Comparison of ENCODE assay signal across 1 cellular context in the genomic region with DNA sequence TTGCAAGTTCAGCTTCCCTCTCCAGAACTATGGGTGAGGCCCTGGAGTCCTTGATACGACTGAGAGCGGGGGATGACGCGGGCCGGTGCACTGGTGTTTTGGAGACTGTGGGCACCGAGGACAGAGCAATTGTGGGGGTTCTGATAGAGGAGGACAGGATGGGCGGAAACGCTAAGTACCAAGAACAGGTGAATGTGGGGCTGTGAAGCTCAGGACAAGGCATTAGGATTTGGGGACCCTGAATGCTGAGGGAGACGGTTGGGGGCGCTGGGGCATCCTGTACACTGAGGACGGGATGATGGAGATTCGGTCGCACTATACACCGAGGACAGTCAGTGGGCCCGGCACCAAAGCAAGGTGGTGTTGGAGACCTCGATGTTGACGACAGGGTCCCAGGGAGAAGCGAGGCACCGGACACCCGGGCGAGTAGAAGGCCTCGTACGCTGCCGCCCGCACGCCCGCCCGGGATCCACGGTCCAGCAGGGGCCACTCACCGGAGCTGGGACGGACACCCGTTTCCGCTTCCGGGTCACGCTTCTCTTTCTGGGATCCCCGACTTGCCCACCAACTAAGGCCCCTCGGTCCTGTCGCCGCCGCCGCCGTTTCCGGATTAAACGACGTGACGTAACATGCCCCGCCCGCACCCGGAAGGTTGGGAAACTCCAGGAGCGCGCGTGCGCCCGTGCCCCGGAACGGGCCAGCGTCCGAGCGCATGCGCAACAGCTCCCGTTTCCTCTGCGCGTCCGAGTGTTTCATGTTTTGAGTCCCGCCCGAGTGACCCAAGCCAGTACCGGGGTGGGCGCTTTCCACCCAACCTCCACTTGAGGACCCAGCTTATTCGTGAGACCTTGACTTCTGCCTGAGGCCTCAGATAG.
TF ChIP-seq lines count a peak whose summit lies in the region.

A gene (minus strand): TSS at position 612 of the 875 bp plus-strand sequence. CDS start 893 bp downstream, outside the sequence.

TF ChIP-seq in K562, 482 proteins besides CTCF, POLR2A, EP300 and RAD21 (continued from another document and continues in another):
- TF ChIP-seq, protein P1, sequence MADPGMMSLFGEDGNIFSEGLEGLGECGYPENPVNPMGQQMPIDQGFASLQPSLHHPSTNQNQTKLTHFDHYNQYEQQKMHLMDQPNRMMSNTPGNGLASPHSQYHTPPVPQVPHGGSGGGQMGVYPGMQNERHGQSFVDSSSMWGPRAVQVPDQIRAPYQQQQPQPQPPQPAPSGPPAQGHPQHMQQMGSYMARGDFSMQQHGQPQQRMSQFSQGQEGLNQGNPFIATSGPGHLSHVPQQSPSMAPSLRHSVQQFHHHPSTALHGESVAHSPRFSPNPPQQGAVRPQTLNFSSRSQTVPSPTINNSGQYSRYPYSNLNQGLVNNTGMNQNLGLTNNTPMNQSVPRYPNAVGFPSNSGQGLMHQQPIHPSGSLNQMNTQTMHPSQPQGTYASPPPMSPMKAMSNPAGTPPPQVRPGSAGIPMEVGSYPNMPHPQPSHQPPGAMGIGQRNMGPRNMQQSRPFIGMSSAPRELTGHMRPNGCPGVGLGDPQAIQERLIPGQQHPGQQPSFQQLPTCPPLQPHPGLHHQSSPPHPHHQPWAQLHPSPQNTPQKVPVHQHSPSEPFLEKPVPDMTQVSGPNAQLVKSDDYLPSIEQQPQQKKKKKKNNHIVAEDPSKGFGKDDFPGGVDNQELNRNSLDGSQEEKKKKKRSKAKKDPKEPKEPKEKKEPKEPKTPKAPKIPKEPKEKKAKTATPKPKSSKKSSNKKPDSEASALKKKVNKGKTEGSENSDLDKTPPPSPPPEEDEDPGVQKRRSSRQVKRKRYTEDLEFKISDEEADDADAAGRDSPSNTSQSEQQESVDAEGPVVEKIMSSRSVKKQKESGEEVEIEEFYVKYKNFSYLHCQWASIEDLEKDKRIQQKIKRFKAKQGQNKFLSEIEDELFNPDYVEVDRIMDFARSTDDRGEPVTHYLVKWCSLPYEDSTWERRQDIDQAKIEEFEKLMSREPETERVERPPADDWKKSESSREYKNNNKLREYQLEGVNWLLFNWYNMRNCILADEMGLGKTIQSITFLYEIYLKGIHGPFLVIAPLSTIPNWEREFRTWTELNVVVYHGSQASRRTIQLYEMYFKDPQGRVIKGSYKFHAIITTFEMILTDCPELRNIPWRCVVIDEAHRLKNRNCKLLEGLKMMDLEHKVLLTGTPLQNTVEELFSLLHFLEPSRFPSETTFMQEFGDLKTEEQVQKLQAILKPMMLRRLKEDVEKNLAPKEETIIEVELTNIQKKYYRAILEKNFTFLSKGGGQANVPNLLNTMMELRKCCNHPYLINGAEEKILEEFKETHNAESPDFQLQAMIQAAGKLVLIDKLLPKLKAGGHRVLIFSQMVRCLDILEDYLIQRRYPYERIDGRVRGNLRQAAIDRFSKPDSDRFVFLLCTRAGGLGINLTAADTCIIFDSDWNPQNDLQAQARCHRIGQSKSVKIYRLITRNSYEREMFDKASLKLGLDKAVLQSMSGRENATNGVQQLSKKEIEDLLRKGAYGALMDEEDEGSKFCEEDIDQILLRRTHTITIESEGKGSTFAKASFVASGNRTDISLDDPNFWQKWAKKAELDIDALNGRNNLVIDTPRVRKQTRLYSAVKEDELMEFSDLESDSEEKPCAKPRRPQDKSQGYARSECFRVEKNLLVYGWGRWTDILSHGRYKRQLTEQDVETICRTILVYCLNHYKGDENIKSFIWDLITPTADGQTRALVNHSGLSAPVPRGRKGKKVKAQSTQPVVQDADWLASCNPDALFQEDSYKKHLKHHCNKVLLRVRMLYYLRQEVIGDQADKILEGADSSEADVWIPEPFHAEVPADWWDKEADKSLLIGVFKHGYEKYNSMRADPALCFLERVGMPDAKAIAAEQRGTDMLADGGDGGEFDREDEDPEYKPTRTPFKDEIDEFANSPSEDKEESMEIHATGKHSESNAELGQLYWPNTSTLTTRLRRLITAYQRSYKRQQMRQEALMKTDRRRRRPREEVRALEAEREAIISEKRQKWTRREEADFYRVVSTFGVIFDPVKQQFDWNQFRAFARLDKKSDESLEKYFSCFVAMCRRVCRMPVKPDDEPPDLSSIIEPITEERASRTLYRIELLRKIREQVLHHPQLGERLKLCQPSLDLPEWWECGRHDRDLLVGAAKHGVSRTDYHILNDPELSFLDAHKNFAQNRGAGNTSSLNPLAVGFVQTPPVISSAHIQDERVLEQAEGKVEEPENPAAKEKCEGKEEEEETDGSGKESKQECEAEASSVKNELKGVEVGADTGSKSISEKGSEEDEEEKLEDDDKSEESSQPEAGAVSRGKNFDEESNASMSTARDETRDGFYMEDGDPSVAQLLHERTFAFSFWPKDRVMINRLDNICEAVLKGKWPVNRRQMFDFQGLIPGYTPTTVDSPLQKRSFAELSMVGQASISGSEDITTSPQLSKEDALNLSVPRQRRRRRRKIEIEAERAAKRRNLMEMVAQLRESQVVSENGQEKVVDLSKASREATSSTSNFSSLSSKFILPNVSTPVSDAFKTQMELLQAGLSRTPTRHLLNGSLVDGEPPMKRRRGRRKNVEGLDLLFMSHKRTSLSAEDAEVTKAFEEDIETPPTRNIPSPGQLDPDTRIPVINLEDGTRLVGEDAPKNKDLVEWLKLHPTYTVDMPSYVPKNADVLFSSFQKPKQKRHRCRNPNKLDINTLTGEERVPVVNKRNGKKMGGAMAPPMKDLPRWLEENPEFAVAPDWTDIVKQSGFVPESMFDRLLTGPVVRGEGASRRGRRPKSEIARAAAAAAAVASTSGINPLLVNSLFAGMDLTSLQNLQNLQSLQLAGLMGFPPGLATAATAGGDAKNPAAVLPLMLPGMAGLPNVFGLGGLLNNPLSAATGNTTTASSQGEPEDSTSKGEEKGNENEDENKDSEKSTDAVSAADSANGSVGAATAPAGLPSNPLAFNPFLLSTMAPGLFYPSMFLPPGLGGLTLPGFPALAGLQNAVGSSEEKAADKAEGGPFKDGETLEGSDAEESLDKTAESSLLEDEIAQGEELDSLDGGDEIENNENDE (IDR thresholded peaks at IDR 0.05; ENCODE audit: low read depth, low read length): no peak
- TF ChIP-seq GTF2F1 (IDR thresholded peaks at IDR 0.05; ENCODE audit: low read depth, low read length) (0 out of 2 replicates have a peak, but pooled peaks have one; percentile 40), ZNF143 (CRISPR knock-in tag; IDR thresholded peaks at IDR 0.05) (no peak), PYGO2 (tag; IDR thresholded peaks at IDR 0.05) (no peak), ZNF76 (CRISPR knock-in tag; IDR thresholded peaks at IDR 0.05; ENCODE audit: borderline replicate concordance) (no peak), ZNF384 (IDR thresholded peaks at IDR 0.05; ENCODE audit: low read depth, low read length) (no peak), STAT5B (CRISPR knock-in tag; IDR thresholded peaks at IDR 0.05) (no peak), SMAD4 (CRISPR knock-in tag; conservative IDR thresholded peaks at IDR 0.05) (0 out of 2 replicates have a peak, but pooled peaks have one; percentile 73), MCM5 (IDR thresholded peaks at IDR 0.05; ENCODE audit: low read depth) (no peak), MYC (IDR thresholded peaks at IDR 0.05; ENCODE audit: low read depth, low read length) (peak; percentile 81), MYC (CRISPR knock-in tag; IDR thresholded peaks at IDR 0.05; ENCODE audit: borderline replicate concordance, low read depth) (peak; percentile 71; the same call in 1 of the 2 replicates), EP400 (IDR thresholded peaks at IDR 0.05) (peak; percentile 88), SMARCA5 (IDR thresholded peaks at IDR 0.05) (no peak), ZNF699 (CRISPR knock-in tag; IDR thresholded peaks at IDR 0.05; ENCODE audit: insufficient replicate concordance) (no peak), HSF4 (CRISPR knock-in tag; IDR thresholded peaks at IDR 0.05; ENCODE audit: borderline replicate concordance) (no peak), ZNF324 (CRISPR knock-in tag; IDR thresholded peaks at IDR 0.05) (0 out of 2 replicates have a peak, but pooled peaks have one; percentile 10), CBX1 (IDR thresholded peaks at IDR 0.05; ENCODE audit: low read depth) (peak; percentile 66; the same call in 1 of the 2 replicates), CHD4 (IDR thresholded peaks at IDR 0.05; ENCODE audit: insufficient read depth, insufficient replicate concordance, low read depth, low read length, poor library complexity, severe bottlenecking) (no peak), ZKSCAN3 (CRISPR knock-in tag; IDR thresholded peaks at IDR 0.05) (no peak), KLF6 (CRISPR knock-in tag; IDR thresholded peaks at IDR 0.05; ENCODE audit: borderline replicate concordance) (no peak), SMARCB1 (IDR thresholded peaks at IDR 0.05; ENCODE audit: insufficient read length, low read depth) (no peak), PHF8 (IDR thresholded peaks at IDR 0.05; ENCODE audit: borderline replicate concordance, low read length) (peak; percentile 86; the same call in 1 of the 2 replicates)
- TF ChIP-seq, protein P2, sequence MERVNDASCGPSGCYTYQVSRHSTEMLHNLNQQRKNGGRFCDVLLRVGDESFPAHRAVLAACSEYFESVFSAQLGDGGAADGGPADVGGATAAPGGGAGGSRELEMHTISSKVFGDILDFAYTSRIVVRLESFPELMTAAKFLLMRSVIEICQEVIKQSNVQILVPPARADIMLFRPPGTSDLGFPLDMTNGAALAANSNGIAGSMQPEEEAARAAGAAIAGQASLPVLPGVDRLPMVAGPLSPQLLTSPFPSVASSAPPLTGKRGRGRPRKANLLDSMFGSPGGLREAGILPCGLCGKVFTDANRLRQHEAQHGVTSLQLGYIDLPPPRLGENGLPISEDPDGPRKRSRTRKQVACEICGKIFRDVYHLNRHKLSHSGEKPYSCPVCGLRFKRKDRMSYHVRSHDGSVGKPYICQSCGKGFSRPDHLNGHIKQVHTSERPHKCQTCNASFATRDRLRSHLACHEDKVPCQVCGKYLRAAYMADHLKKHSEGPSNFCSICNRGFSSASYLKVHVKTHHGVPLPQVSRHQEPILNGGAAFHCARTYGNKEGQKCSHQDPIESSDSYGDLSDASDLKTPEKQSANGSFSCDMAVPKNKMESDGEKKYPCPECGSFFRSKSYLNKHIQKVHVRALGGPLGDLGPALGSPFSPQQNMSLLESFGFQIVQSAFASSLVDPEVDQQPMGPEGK (CRISPR knock-in tag; IDR thresholded peaks at IDR 0.05; ENCODE audit: borderline replicate concordance): no peak
- TF ChIP-seq, protein P3, sequence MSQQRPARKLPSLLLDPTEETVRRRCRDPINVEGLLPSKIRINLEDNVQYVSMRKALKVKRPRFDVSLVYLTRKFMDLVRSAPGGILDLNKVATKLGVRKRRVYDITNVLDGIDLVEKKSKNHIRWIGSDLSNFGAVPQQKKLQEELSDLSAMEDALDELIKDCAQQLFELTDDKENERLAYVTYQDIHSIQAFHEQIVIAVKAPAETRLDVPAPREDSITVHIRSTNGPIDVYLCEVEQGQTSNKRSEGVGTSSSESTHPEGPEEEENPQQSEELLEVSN (IDR thresholded peaks at IDR 0.05; ENCODE audit: borderline replicate concordance in 1 of 2, extremely low read depth in 1 of 2, insufficient read depth in 1 of 2, insufficient read length in 1 of 2, low read depth in 1 of 2, low read length in 1 of 2, poor library complexity in 1 of 2, severe bottlenecking in 1 of 2): peak; percentile 28 to 74
- TF ChIP-seq, protein P4, sequence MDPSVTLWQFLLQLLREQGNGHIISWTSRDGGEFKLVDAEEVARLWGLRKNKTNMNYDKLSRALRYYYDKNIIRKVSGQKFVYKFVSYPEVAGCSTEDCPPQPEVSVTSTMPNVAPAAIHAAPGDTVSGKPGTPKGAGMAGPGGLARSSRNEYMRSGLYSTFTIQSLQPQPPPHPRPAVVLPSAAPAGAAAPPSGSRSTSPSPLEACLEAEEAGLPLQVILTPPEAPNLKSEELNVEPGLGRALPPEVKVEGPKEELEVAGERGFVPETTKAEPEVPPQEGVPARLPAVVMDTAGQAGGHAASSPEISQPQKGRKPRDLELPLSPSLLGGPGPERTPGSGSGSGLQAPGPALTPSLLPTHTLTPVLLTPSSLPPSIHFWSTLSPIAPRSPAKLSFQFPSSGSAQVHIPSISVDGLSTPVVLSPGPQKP (CRISPR knock-in tag; IDR thresholded peaks at IDR 0.05): no peak
- TF ChIP-seq, protein P5, sequence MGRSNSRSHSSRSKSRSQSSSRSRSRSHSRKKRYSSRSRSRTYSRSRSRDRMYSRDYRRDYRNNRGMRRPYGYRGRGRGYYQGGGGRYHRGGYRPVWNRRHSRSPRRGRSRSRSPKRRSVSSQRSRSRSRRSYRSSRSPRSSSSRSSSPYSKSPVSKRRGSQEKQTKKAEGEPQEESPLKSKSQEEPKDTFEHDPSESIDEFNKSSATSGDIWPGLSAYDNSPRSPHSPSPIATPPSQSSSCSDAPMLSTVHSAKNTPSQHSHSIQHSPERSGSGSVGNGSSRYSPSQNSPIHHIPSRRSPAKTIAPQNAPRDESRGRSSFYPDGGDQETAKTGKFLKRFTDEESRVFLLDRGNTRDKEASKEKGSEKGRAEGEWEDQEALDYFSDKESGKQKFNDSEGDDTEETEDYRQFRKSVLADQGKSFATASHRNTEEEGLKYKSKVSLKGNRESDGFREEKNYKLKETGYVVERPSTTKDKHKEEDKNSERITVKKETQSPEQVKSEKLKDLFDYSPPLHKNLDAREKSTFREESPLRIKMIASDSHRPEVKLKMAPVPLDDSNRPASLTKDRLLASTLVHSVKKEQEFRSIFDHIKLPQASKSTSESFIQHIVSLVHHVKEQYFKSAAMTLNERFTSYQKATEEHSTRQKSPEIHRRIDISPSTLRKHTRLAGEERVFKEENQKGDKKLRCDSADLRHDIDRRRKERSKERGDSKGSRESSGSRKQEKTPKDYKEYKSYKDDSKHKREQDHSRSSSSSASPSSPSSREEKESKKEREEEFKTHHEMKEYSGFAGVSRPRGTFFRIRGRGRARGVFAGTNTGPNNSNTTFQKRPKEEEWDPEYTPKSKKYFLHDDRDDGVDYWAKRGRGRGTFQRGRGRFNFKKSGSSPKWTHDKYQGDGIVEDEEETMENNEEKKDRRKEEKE (IDR thresholded peaks at IDR 0.05; ENCODE audit: borderline replicate concordance in 1 of 2, control insufficient read depth in 1 of 2, low read depth in 2 of 2, low read length in 1 of 2): peak in 1 of 2 experiments; percentile 69; a peak in 1 of 4 replicates
- TF ChIP-seq, protein P6, sequence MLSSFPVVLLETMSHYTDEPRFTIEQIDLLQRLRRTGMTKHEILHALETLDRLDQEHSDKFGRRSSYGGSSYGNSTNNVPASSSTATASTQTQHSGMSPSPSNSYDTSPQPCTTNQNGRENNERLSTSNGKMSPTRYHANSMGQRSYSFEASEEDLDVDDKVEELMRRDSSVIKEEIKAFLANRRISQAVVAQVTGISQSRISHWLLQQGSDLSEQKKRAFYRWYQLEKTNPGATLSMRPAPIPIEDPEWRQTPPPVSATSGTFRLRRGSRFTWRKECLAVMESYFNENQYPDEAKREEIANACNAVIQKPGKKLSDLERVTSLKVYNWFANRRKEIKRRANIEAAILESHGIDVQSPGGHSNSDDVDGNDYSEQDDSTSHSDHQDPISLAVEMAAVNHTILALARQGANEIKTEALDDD (IDR thresholded peaks at IDR 0.05): no peak
- TF ChIP-seq, protein P7, sequence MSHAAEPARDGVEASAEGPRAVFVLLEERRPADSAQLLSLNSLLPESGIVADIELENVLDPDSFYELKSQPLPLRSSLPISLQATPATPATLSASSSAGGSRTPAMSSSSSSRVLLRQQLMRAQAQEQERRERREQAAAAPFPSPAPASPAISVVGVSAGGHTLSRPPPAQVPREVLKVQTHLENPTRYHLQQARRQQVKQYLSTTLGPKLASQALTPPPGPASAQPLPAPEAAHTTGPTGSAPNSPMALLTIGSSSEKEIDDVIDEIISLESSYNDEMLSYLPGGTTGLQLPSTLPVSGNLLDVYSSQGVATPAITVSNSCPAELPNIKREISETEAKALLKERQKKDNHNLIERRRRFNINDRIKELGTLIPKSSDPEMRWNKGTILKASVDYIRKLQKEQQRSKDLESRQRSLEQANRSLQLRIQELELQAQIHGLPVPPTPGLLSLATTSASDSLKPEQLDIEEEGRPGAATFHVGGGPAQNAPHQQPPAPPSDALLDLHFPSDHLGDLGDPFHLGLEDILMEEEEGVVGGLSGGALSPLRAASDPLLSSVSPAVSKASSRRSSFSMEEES (CRISPR knock-in tag; IDR thresholded peaks at IDR 0.05): peak; percentile 0; the same call in 1 of the 2 replicates
